In the genomic region with DNA sequence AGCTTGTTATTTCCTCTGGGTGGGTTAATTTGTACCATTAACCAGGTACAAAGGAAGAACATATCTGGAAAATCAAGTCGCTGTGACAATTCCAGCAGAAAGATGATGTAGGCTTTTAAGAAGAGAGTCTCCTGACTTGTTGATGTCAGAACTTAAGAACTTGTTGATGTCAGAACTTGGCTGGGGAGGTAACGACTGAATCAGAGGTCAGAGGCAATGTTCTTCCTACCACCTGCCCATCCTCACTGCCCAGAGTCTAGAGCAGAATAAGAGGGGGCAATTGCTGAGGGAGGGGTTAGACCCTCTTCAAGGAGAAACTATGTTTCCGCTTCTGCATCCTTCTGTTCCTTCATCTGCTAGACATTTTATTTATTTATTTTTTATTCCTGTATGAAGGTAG, we compare ENCODE assay signal across 23 cellular contexts. TPM values are rescaled to one million over a fixed set of nuclear protein-coding genes. Genes with fewer than 3 reads are reported as not detected.
"Had no signal": no experiment of that assay in that cellular context is flagged by ENCODE, and none has a peak within 500 bp of the region (broad histone marks: within the 10 kb centered on the region; RNA-seq: fewer than 3 reads in every experiment).

No MANE protein-coding gene starts in this region.

- H3K9me3 ChIP-seq: esophagus muscularis mucosa, heart right ventricle, left lung, lower lobe of right lung, mucosa of descending colon had no signal

- H3K4me3 Mint-ChIP-seq: mesothelial cell of epicardium, naive B cell had no signal

- H3K4me3 ChIP-seq: coronary artery, dorsolateral prefrontal cortex, esophagus muscularis mucosa, heart right ventricle, left lung, lower lobe of right lung, mucosa of descending colon had no signal

- H3K4me1 Mint-ChIP-seq: naive B cell had no signal

- ATAC-seq: foreskin keratinocyte, left cardiac atrium, left lung, lower lobe of right lung, mucosa of descending colon had no signal

- H3K27ac ChIP-seq: coronary artery, esophagus muscularis mucosa, foreskin keratinocyte, left lung, lower lobe of right lung had no signal

- H3K27ac Mint-ChIP-seq: mesothelial cell of epicardium, naive B cell had no signal

- H3K36me3 ChIP-seq: left lung, lower lobe of right lung had no signal

- H3K27me3 ChIP-seq: dorsolateral prefrontal cortex, esophagus muscularis mucosa, foreskin keratinocyte, heart right ventricle, left lung had no signal

- H3K36me3 Mint-ChIP-seq: mesothelial cell of epicardium, naive B cell had no signal

- H3K4me1 ChIP-seq: foreskin keratinocyte, lower lobe of right lung had no signal

- DNase-seq: cerebellar nuclear complex; dermis blood vessel endothelial cell; dorsolateral prefrontal cortex; effector CD4-positive, alpha-beta T cell; effector memory CD4-positive, alpha-beta T cell; foreskin keratinocyte; glutamatergic neuron; head of caudate nucleus; heart right ventricle; hippocampal formation; left cardiac atrium; left lung; lower lobe of right lung; mesenchymal stem cell; mucosa of descending colon; naive B cell had no signal

RNA-seq across cellular contexts. Expression of gene MLIP, which starts 18.9 kb away (rescaled TPM):
- total RNA-seq: chondrocyte, epithelial cell of proximal tubule, fibroblast of villous mesenchyme, foreskin keratinocyte, kidney epithelial cell, lower lobe of right lung had no signal
- polyA plus RNA-seq: foreskin keratinocyte had no signal
